Comparison of ENCODE assay signal across 8 cellular contexts in the genomic region with DNA sequence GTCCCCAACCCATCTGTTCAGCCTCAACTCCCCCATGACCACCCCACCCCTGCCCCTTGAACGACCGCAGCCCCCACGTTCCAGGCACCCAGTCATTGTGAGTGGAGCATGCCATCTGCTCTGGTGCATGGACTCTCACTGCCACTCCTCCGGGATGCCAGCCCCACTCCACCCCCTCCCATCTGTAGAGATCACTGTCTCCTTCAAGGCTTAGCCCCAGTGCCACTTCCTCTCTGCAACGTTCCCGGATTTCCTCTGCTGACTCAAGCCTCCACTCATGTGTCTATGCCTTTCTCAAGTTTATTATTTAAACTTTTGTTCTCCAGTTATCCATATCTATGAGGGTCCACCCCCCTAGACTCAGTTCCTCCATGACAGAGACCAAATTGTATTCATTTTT. TPM values are rescaled to one million over a fixed set of nuclear protein-coding genes. Genes with fewer than 3 reads are reported as not detected.
A peak's percentile ranks its signal among the peaks of the same experiment; 100 is the strongest.
DNase-seq lines count a peak whose midpoint lies in the region; ATAC-seq and TF ChIP-seq lines count a peak whose summit lies in the region.

No MANE protein-coding gene starts in this region.

- 40 to 52% methylated on average over 6 of the region's 6 CpGs for WGBS in heart right ventricle, 2 donors

- H3K4me1 ChIP-seq in heart right ventricle, result peaks cover 5 to 77% (median 49%) of the 10 kb centered on the region in 9 donors
- peaks cover 0 to 60% (median 51%) of the 10 kb centered on the region in 5 donors for H3K4me1 ChIP-seq in subcutaneous abdominal adipose tissue (ENCODE audit: control insufficient read depth in 5 of 5, insufficient read depth in 5 of 5, low read length in 5 of 5)

- no peaks in the 10 kb centered on the region for H3K27me3 Mint-ChIP-seq in T-cell

- POLR2A ChIA-PET in T-cell (lab: Charles Lee), result no interaction called here

- H3K4me1 Mint-ChIP-seq in T-cell, result peaks cover 63 to 79% (median 75%) of the 10 kb centered on the region in 3 donors

- H3K36me3 Mint-ChIP-seq in T-cell, result no peaks in the 10 kb centered on the region

- H3K9me3 ChIP-seq in heart right ventricle (peaks cover 0 to 4% (median 0%) of the 10 kb centered on the region in 11 donors), subcutaneous abdominal adipose tissue (ENCODE audit: control insufficient read depth in 5 of 5, low read length in 5 of 5) (no peaks in the 10 kb centered on the region)

- no peak overlapping the region for H3K4me3 ChIP-seq in heart right ventricle
- H3K4me3 ChIP-seq in subcutaneous abdominal adipose tissue (ENCODE audit: low read depth in 1 of 5, low read length in 5 of 5), result no peak overlapping the region

- H3K36me3 ChIP-seq in heart right ventricle, result no peaks in the 10 kb centered on the region
- H3K36me3 ChIP-seq in subcutaneous abdominal adipose tissue (ENCODE audit: control insufficient read depth in 5 of 5, insufficient read depth in 5 of 5, low read length in 5 of 5), result no peaks in the 10 kb centered on the region

- TF ChIP-seq CTCF in heart right ventricle (IDR thresholded peaks at IDR 0.05), result no peak

- H3K27ac ChIP-seq in heart right ventricle (peak overlapping the region in 7 of 10 donors; percentile 31 to 92 (median 83)), subcutaneous abdominal adipose tissue (ENCODE audit: low read depth, low read length) (peak overlapping the region; percentile 55)

- H3K4me3 Mint-ChIP-seq in T-cell, result peak overlapping the region; percentile 0 to 15 (median 12)

- no peaks in the 10 kb centered on the region for H3K9me3 Mint-ChIP-seq in T-cell

- no peak overlapping the region for H3K9ac ChIP-seq in subcutaneous abdominal adipose tissue (ENCODE audit: low read length in 5 of 5)

- H3K27ac Mint-ChIP-seq in T-cell, result peak overlapping the region; percentile 12 to 69

- CTCF ChIA-PET in T-cell (lab: Charles Lee), result no interaction called here

- intact Hi-C loops in heart right ventricle (cut with DNase I), result loop anchor here in 2 of 10 donors (5.0 kb wide), 3 partner anchors 37 to 52 kb away; a partner anchor contains a TSS

- peak; percentile 17 for DNase-seq in activated CD8-positive, alpha-beta memory T cell treated with anti-CD3 and anti-CD28 coated beads, Interleukin-2, amount 50 U/mL, for 4 hours
- DNase-seq in activated CD8-positive, alpha-beta memory T cell treated with anti-CD3 and anti-CD28 coated beads for 24 hours, result no peak
- DNase-seq in T-cell, result peak in 3 of 34 experiments; percentile 12 to 31 (median 15)
- DNase-seq in heart right ventricle, result peak; percentile 27 to 48

- ATAC-seq in T-cell (replicated peaks in 1 of 4) (peak in 2 of 4 experiments; percentile 14 to 32), heart right ventricle (peak in 4 of 8 donors; percentile 15 to 48 (median 40)), GM21529 (IDR thresholded peaks at IDR 0.05; ENCODE audit: unreplicated experiment) (no peak), HG03196 (IDR thresholded peaks at IDR 0.05; ENCODE audit: unreplicated experiment) (no peak), HG02610 (IDR thresholded peaks at IDR 0.05; ENCODE audit: unreplicated experiment) (no peak)

- H3K27me3 ChIP-seq in heart right ventricle (no peaks in the 10 kb centered on the region), subcutaneous abdominal adipose tissue (ENCODE audit: control insufficient read depth in 5 of 5, insufficient read depth in 4 of 5, low read length in 5 of 5) (no peaks in the 10 kb centered on the region)

RNA-seq across cellular contexts. Expression of a gene that starts 54.0 kb away (rescaled TPM):
- total RNA-seq in T-cell, result 1 to 10 TPM; 2.0 to 3.4 (median 2.7) TPM
- 1 to 10 TPM; 1.3 to 4.6 (median 2.8) TPM for total RNA-seq in heart right ventricle
- 1 to 10 TPM; 1.1 to 1.2 TPM for polyA plus RNA-seq in heart right ventricle
